1 cellular context compared by ENCODE assay signal in genomic region chr6:151040888-151041521, GRCh38.
TF ChIP-seq lines count a peak whose summit lies in the region.

No MANE protein-coding gene starts in this region.

TF ChIP-seq in HepG2, 621 proteins besides CTCF, POLR2A, EP300 and RAD21 (continued from another document):
- peak; percentile 33; the same call in 1 of the 2 replicates for TF ChIP-seq PAXIP1 (CRISPR knock-in tag; conservative IDR thresholded peaks at IDR 0.05)
- 0 out of 2 replicates have a peak, but pooled peaks have one; percentile 17 for TF ChIP-seq CBX5 (CRISPR knock-in tag; IDR thresholded peaks at IDR 0.05; ENCODE audit: borderline replicate concordance)
- peak; percentile 81; the same call in 1 of the 2 replicates for TF ChIP-seq ETV5 (CRISPR knock-in tag; IDR thresholded peaks at IDR 0.05; ENCODE audit: borderline replicate concordance)
- peak; percentile 74 for TF ChIP-seq RXRA (CRISPR knock-in tag; IDR thresholded peaks at IDR 0.05)
- peak; percentile 74 for TF ChIP-seq CEBPG (CRISPR knock-in tag; IDR thresholded peaks at IDR 0.05)
- TF ChIP-seq ZNF605 (CRISPR knock-in tag; IDR thresholded peaks at IDR 0.05), result 0 out of 2 replicates have a peak, but pooled peaks have one; percentile 51
TF ChIP-seq in HepG2: peak in this region for 69; not testable (repeated sequence) for 552.
